In the genomic region with DNA sequence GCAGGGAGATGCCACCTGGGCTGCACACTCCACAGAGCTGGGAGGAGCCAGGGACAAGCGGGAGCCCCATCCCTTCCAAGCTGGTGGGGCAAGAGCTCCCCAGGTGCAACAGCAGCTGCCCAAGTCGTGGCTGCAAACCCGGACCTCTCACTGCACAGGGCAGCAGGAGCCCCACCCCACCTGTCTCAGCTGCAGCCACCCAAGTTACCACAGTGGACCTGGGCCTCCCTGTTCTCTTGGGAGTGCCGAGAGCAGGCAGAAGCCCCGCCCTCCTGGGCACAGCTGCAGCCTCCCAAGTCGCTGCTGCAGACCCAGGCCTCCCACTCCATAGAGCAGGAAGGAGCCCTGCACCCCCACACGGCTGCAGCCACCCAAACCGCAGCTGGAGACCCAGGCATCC, we compare ENCODE assay signal across 25 cellular contexts.
"Had no signal": no experiment of that assay in that cellular context is flagged by ENCODE, and none has a peak within 500 bp of the region (broad histone marks: within the 10 kb centered on the region; RNA-seq: fewer than 3 reads in every experiment).

No MANE protein-coding gene starts in this region.

- H3K4me3 Mint-ChIP-seq: activated CD4-positive, alpha-beta T cell treated with anti-CD3 and anti-CD28 coated beads for 36 hours; activated CD8-positive, alpha-beta memory T cell treated with anti-CD3 and anti-CD28 coated beads, Interleukin-2, amount 10 ng/mL, durations not matched to agents 7 days and 5 days; activated CD8-positive, alpha-beta T cell treated with anti-CD3 and anti-CD28 coated beads, Interleukin-2, amount 10 ng/mL, durations not matched to agents 7 days and 5 days; activated T-cell treated with anti-CD3 and anti-CD28 coated beads, Interleukin-2, amount 50 U/mL, for 72 hours; naive thymus-derived CD8-positive, alpha-beta T cell; stimulated activated naive CD8-positive, alpha-beta T cell treated with anti-CD3 and anti-CD28 coated beads, Interleukin-15, Interleukin-2, amounts not matched to agents 100 ng/mL and 50 ng/mL, for 24 hours; T-cell; type B pancreatic cell had no signal

- H3K27me3 Mint-ChIP-seq: activated CD4-positive, alpha-beta T cell treated with anti-CD3 and anti-CD28 coated beads for 36 hours; activated CD8-positive, alpha-beta memory T cell treated with anti-CD3 and anti-CD28 coated beads, Interleukin-2, amount 10 ng/mL, durations not matched to agents 7 days and 5 days; naive thymus-derived CD8-positive, alpha-beta T cell; stimulated activated naive CD8-positive, alpha-beta T cell treated with anti-CD3 and anti-CD28 coated beads, Interleukin-15, Interleukin-2, amounts not matched to agents 100 ng/mL and 50 ng/mL, for 24 hours; type B pancreatic cell had no signal

- H3K27me3 ChIP-seq: colonic mucosa, hepatocyte, spleen, vagina had no signal

- DNase-seq: activated CD4-positive, alpha-beta T cell treated with anti-CD3 and anti-CD28 coated beads for 36 hours; activated CD4-positive, CD25-positive, alpha-beta regulatory T cell; activated CD8-positive, alpha-beta memory T cell treated with anti-CD3 and anti-CD28 coated beads, Interleukin-2, amount 10 ng/mL, durations not matched to agents 7 days and 5 days; activated CD8-positive, alpha-beta T cell treated with anti-CD3 and anti-CD28 coated beads, Interleukin-2, amount 10 ng/mL, durations not matched to agents 7 days and 5 days; activated naive CD4-positive, alpha-beta T cell; activated T-cell treated with anti-CD3 and anti-CD28 coated beads, Interleukin-2, amount 50 U/mL, for 72 hours; colonic mucosa; effector CD8-positive, alpha-beta T cell; glutamatergic neuron; islet precursor cell; left cardiac atrium; left ventricle myocardium superior; midbrain; naive thymus-derived CD8-positive, alpha-beta T cell; right cardiac atrium; spleen; substantia nigra; T-cell had no signal

- H3K36me3 ChIP-seq: colonic mucosa, spleen, vagina had no signal

- ATAC-seq: activated CD4-positive, alpha-beta T cell treated with anti-CD3 and anti-CD28 coated beads for 36 hours; activated CD8-positive, alpha-beta memory T cell treated with anti-CD3 and anti-CD28 coated beads, Interleukin-2, amount 10 ng/mL, durations not matched to agents 7 days and 5 days; activated CD8-positive, alpha-beta T cell treated with anti-CD3 and anti-CD28 coated beads, Interleukin-2, amount 10 ng/mL, durations not matched to agents 7 days and 5 days; activated naive CD4-positive, alpha-beta T cell treated with anti-CD3 and anti-CD28 coated beads, Interleukin-2, amount 50 U/mL, for 72 hours; activated T-cell treated with anti-CD3 and anti-CD28 coated beads, Interleukin-2, amount 50 U/mL, for 72 hours; left cardiac atrium; left ventricle myocardium superior; naive thymus-derived CD8-positive, alpha-beta T cell; T-cell had no signal

- H3K4me1 Mint-ChIP-seq: activated CD4-positive, alpha-beta T cell treated with anti-CD3 and anti-CD28 coated beads for 36 hours; activated CD8-positive, alpha-beta memory T cell treated with anti-CD3 and anti-CD28 coated beads, Interleukin-2, amount 10 ng/mL, durations not matched to agents 7 days and 5 days; T-cell had no signal

- H2AFZ ChIP-seq: hepatocyte had no signal

- H3K4me3 ChIP-seq: colonic mucosa, hepatocyte, spleen, vagina had no signal

- H3K79me2 ChIP-seq: hepatocyte had no signal

- H3K4me1 ChIP-seq: colonic mucosa, spleen, vagina had no signal

- H3K36me3 Mint-ChIP-seq: activated CD8-positive, alpha-beta memory T cell treated with anti-CD3 and anti-CD28 coated beads, Interleukin-2, amount 10 ng/mL, durations not matched to agents 7 days and 5 days; activated naive CD4-positive, alpha-beta T cell treated with anti-CD3 and anti-CD28 coated beads, Interleukin-2, amount 50 U/mL, for 72 hours; naive thymus-derived CD8-positive, alpha-beta T cell; T-cell; type B pancreatic cell had no signal

- H3K27ac Mint-ChIP-seq: activated CD4-positive, alpha-beta T cell treated with anti-CD3 and anti-CD28 coated beads for 36 hours; activated CD8-positive, alpha-beta memory T cell treated with anti-CD3 and anti-CD28 coated beads, Interleukin-2, amount 10 ng/mL, durations not matched to agents 7 days and 5 days; activated CD8-positive, alpha-beta T cell treated with anti-CD3 and anti-CD28 coated beads, Interleukin-2, amount 10 ng/mL, durations not matched to agents 7 days and 5 days; activated naive CD4-positive, alpha-beta T cell treated with anti-CD3 and anti-CD28 coated beads, Interleukin-2, amount 50 U/mL, for 72 hours; activated T-cell treated with anti-CD3 and anti-CD28 coated beads, Interleukin-2, amount 50 U/mL, for 72 hours; stimulated activated naive CD8-positive, alpha-beta T cell treated with anti-CD3 and anti-CD28 coated beads, Interleukin-15, Interleukin-2, amounts not matched to agents 100 ng/mL and 50 ng/mL, for 24 hours; T-cell; type B pancreatic cell had no signal

- H3K9me3 ChIP-seq: colonic mucosa, vagina had no signal

- H3K27ac ChIP-seq: colonic mucosa, hepatocyte, spleen, vagina had no signal

- H3K9me3 Mint-ChIP-seq: activated naive CD4-positive, alpha-beta T cell treated with anti-CD3 and anti-CD28 coated beads, Interleukin-2, amount 50 U/mL, for 72 hours; activated T-cell treated with anti-CD3 and anti-CD28 coated beads, Interleukin-2, amount 50 U/mL, for 72 hours; naive thymus-derived CD8-positive, alpha-beta T cell; stimulated activated naive CD8-positive, alpha-beta T cell treated with anti-CD3 and anti-CD28 coated beads, Interleukin-15, Interleukin-2, amounts not matched to agents 100 ng/mL and 50 ng/mL, for 24 hours; T-cell; type B pancreatic cell had no signal

- H3K4me2 ChIP-seq: hepatocyte had no signal

- FAIRE-seq: bronchial epithelial cell, frontal cortex had no signal
